In genomic region chr22:37485714-37486223, GRCh38 we compare ENCODE assay signal across 8 cellular contexts. TPM values are rescaled to one million over a fixed set of nuclear protein-coding genes. Genes with fewer than 3 reads are reported as not detected.
A peak's percentile ranks its signal among the peaks of the same experiment; 100 is the strongest.
DNase-seq lines count a peak whose midpoint lies in the region; ATAC-seq and TF ChIP-seq lines count a peak whose summit lies in the region.

No MANE protein-coding gene starts in this region.

- peak overlapping the region; percentile 74 to 84 for H3K27ac ChIP-seq in lung (ENCODE audit: low read depth in 1 of 2, low read length in 1 of 2)

- ATAC-seq in HG02973 (IDR thresholded peaks at IDR 0.05; ENCODE audit: unreplicated experiment) (peak; percentile 5), lung (ENCODE audit: insufficient read depth, low FRiP score) (no peak), HG02870 (IDR thresholded peaks at IDR 0.05; ENCODE audit: unreplicated experiment) (no peak)

- TF ChIP-seq CTCF in GM06990 (IDR thresholded peaks at IDR 0.05; ENCODE audit: insufficient read depth, low read length, poor library complexity, severe bottlenecking), result no peak
- TF ChIP-seq CTCF in lung (IDR thresholded peaks at IDR 0.05; ENCODE audit: control extremely low read depth, extremely low read depth), result no peak

- peaks cover 0 to 27% of the 10 kb centered on the region in 2 donors for H3K4me1 ChIP-seq in lung (ENCODE audit: control insufficient read depth in 2 of 2, insufficient read depth in 2 of 2, low read length in 2 of 2)

- whole genome bisulfite sequencing in lung, 2 donors, result 19 to 30% methylated on average over 18 of the region's 18 CpGs

- H3K4me3 ChIP-seq in GM06990 (replicated peaks; ENCODE audit: low read depth, low read length) (peak overlapping the region; percentile 85), lung (peak overlapping the region; percentile 40)

- DNase-seq in GM06990 (ENCODE audit: extremely low read depth, insufficient read length) (peak; percentile 57), lung (ENCODE audit: low spot score) (no peak), SW480 (ENCODE audit: low spot score) (no peak), NCI-H748 treated with DMSO at 0.1 percent for 48 hours (lab: John Stamatoyannopoulos, UW) (no peak), GDM1 (lab: John Stamatoyannopoulos, UW) (no peak)
- DNase-seq in activated CD8-positive, alpha-beta memory T cell treated with anti-CD3 and anti-CD28 coated beads, Interleukin-2, amount 50 U/mL, for 48 hours, result peak; percentile 67

- H3K36me3 ChIP-seq in GM06990 (ENCODE audit: control insufficient read depth, insufficient read depth, low read length), result peaks cover 4% of the 10 kb centered on the region; the same call in 1 of the 2 replicates
- H3K36me3 ChIP-seq in lung (ENCODE audit: control insufficient read depth in 2 of 2, insufficient read depth in 2 of 2, low read length in 2 of 2), result no peaks in the 10 kb centered on the region

- no peaks in the 10 kb centered on the region for H3K9me3 ChIP-seq in lung (ENCODE audit: control insufficient read depth in 2 of 2, insufficient read depth in 1 of 2, low read length in 1 of 2)

- H3K27me3 ChIP-seq in GM06990 (replicated peaks; ENCODE audit: control insufficient read depth, insufficient read depth, low read length), result no peaks in the 10 kb centered on the region
- no peaks in the 10 kb centered on the region for H3K27me3 ChIP-seq in lung (ENCODE audit: control insufficient read depth, insufficient read depth)

RNA-seq across cellular contexts. Expression of gene MFNG, which starts 0.4 kb away (rescaled TPM):
- total RNA-seq in lung, result 10 to 100 TPM; 16.9 to 45.2 TPM
- 10 to 100 TPM; 14.3 to 46.7 TPM for polyA plus RNA-seq in lung

RNA-seq across cellular contexts. Expression of gene CARD10, which starts 33.4 kb away (rescaled TPM):
- total RNA-seq in lung, result 10 to 100 TPM; 12.0 to 16.3 TPM
- polyA plus RNA-seq in lung, result 1 to 10 TPM; 6.8 to 8.4 TPM

RNA-seq across cellular contexts. Expression of gene ELFN2, which starts 58.5 kb away (rescaled TPM):
- total RNA-seq in lung, result 1 to 10 TPM; 1.5 to 6.8 TPM
- 1 to 10 TPM in 1 of 2 donors, under 1 TPM in 1; 0.62 to 1.6 TPM for polyA plus RNA-seq in lung

Comparison
In these comparisons a context has a peak if more than half of its experiments do, and no peak if none do; other contexts are left out.
1. DNase-seq: peak in GM06990 (single experiment) and activated CD8-positive, alpha-beta memory T cell treated with anti-CD3 and anti-CD28 coated beads, Interleukin-2, amount 50 U/mL, for 48 hours (single experiment); none in lung (single experiment), SW480 (single experiment), NCI-H748 treated with DMSO at 0.1 percent for 48 hours (single experiment) and GDM1 (single experiment).